ENCODE assay signal across 9 cellular contexts in genomic region chr4:38967260-38968095, GRCh38.
DNase-seq lines count a peak whose midpoint lies in the region; ATAC-seq, FAIRE-seq and TF ChIP-seq lines count a peak whose summit lies in the region.
"Had no signal": no experiment of that assay in that cellular context is flagged by ENCODE, and none has a peak within 500 bp of the region (broad histone marks: within the 10 kb centered on the region; RNA-seq: fewer than 3 reads in every experiment).

No MANE protein-coding gene starts in this region.

- ATAC-seq in Right ventricle myocardium superior (ENCODE audit: poor library complexity) (peak; percentile 58), GM18861 (IDR thresholded peaks at IDR 0.05; ENCODE audit: unreplicated experiment) (no peak)
- no peak for ATAC-seq in activated naive CD8-positive, alpha-beta T cell treated with anti-CD3 and anti-CD28 coated beads, Interleukin-2, amount 50 U/mL, for 24 hours
- no peak for ATAC-seq in stimulated activated memory B cell treated with anti-CD40 and anti-IgM and Interleukin-4, amounts not matched to agents 10 μg/mL and 1 μg/mL and 100 μg/mL, for 72 hours

- H3K9me1 ChIP-seq in keratinocyte (ENCODE audit: control insufficient read depth, extremely low read depth, insufficient read depth, low read length) = no peaks in the 10 kb centered on the region

- TF ChIP-seq CTCF in right atrium auricular region (IDR thresholded peaks at IDR 0.05) (no peak), keratinocyte (optimal IDR thresholded peaks at IDR 0.05 in 1 of 3, IDR thresholded peaks at IDR 0.05 in 1 of 3, conservative IDR thresholded peaks at IDR 0.05 in 1 of 3; ENCODE audit: extremely low read depth in 1 of 3, insufficient read depth in 2 of 3, low read length in 3 of 3) (no peak), CD14-positive monocyte (IDR thresholded peaks at IDR 0.05) (no peak)

- H3K4me3 Mint-ChIP-seq in activated naive CD8-positive, alpha-beta T cell treated with anti-CD3 and anti-CD28 coated beads, Interleukin-2, amount 50 U/mL, for 24 hours = no peak overlapping the region
- no peak overlapping the region for H3K4me3 Mint-ChIP-seq in stimulated activated memory B cell treated with anti-CD40 and anti-IgM and Interleukin-4, amounts not matched to agents 10 μg/mL and 1 μg/mL and 100 μg/mL, for 72 hours
- H3K4me3 Mint-ChIP-seq in CD14-positive monocyte = no peak overlapping the region

- dilution Hi-C loops in keratinocyte (cut with MboI; ENCODE audit: extremely low pct_ligation_motif_present, low sequenced_read_pairs) = no loop called here

- no peak overlapping the region for H2AFZ ChIP-seq in keratinocyte (ENCODE audit: control insufficient read depth, low read length)

- no peaks in the 10 kb centered on the region for H3K36me3 ChIP-seq in right atrium auricular region
- no peaks in the 10 kb centered on the region for H3K36me3 ChIP-seq in keratinocyte (ENCODE audit: control insufficient read depth in 2 of 2, extremely low read depth in 1 of 2, insufficient read depth in 2 of 2, low read length in 2 of 2)

- H3K9me3 ChIP-seq in right atrium auricular region (no peaks in the 10 kb centered on the region), keratinocyte (ENCODE audit: control insufficient read depth, low read depth, low read length) (no peaks in the 10 kb centered on the region)

- no peaks in the 10 kb centered on the region for H3K27me3 Mint-ChIP-seq in activated naive CD8-positive, alpha-beta T cell treated with anti-CD3 and anti-CD28 coated beads, Interleukin-2, amount 50 U/mL, for 24 hours
- no peaks in the 10 kb centered on the region for H3K27me3 Mint-ChIP-seq in stimulated activated memory B cell treated with anti-CD40 and anti-IgM and Interleukin-4, amounts not matched to agents 10 μg/mL and 1 μg/mL and 100 μg/mL, for 72 hours
- no peaks in the 10 kb centered on the region for H3K27me3 Mint-ChIP-seq in CD14-positive monocyte (ENCODE audit: low read depth in 3 of 3)

- FAIRE-seq in keratinocyte (lab: Jason Lieb, UNC) = no peak

- H3K9ac ChIP-seq in keratinocyte (ENCODE audit: control insufficient read depth, extremely low read depth, insufficient read depth, low read length) = no peak overlapping the region

- H3K36me3 Mint-ChIP-seq in activated naive CD8-positive, alpha-beta T cell treated with anti-CD3 and anti-CD28 coated beads, Interleukin-2, amount 50 U/mL, for 24 hours (ENCODE audit: low read depth) = peaks cover 36% of the 10 kb centered on the region
- peaks cover 60% of the 10 kb centered on the region for H3K36me3 Mint-ChIP-seq in stimulated activated memory B cell treated with anti-CD40 and anti-IgM and Interleukin-4, amounts not matched to agents 10 μg/mL and 1 μg/mL and 100 μg/mL, for 72 hours
- peaks cover 0 to 3% of the 10 kb centered on the region in 2 donors for H3K36me3 Mint-ChIP-seq in CD14-positive monocyte

- peak overlapping the region; percentile 10 for H3K4me2 ChIP-seq in keratinocyte (ENCODE audit: control insufficient read depth, extremely low read depth, insufficient read depth, low read depth, low read length)

- intact Hi-C loops in Right ventricle myocardium superior (cut with DNase I) (no loop called here), CD14-positive monocyte (cut with micrococcal nuclease) (no loop called here)

- H3K4me1 ChIP-seq in right atrium auricular region (no peaks in the 10 kb centered on the region), keratinocyte (ENCODE audit: control insufficient read depth, extremely low read depth, insufficient read depth, low read length) (peaks cover 7% of the 10 kb centered on the region)

- peak overlapping the region in 1 of 2 donors; percentile 48 for H3K27ac ChIP-seq in right atrium auricular region
- H3K27ac ChIP-seq in keratinocyte (ENCODE audit: control insufficient read depth, insufficient read depth, low read length) = peak overlapping the region; percentile 56

- no peaks in the 10 kb centered on the region for H3K79me2 ChIP-seq in keratinocyte (ENCODE audit: control insufficient read depth, insufficient read depth, low read length)

- H3K27me3 ChIP-seq in right atrium auricular region (no peaks in the 10 kb centered on the region), keratinocyte (ENCODE audit: control insufficient read depth, extremely low read depth, insufficient read depth, low read length) (no peaks in the 10 kb centered on the region)

- H3K4me1 Mint-ChIP-seq in activated naive CD8-positive, alpha-beta T cell treated with anti-CD3 and anti-CD28 coated beads, Interleukin-2, amount 50 U/mL, for 24 hours = peaks cover 11% of the 10 kb centered on the region
- H3K4me1 Mint-ChIP-seq in stimulated activated memory B cell treated with anti-CD40 and anti-IgM and Interleukin-4, amounts not matched to agents 10 μg/mL and 1 μg/mL and 100 μg/mL, for 72 hours = no peaks in the 10 kb centered on the region
- no peaks in the 10 kb centered on the region for H3K4me1 Mint-ChIP-seq in CD14-positive monocyte

- DNase-seq in Right ventricle myocardium superior = no peak
- no peak for DNase-seq in right atrium auricular region (ENCODE audit: low spot score)
- no peak for DNase-seq in activated naive CD8-positive, alpha-beta T cell treated with anti-CD3 and anti-CD28 coated beads, Interleukin-2, amount 50 U/mL, for 24 hours
- no peak for DNase-seq in keratinocyte (ENCODE audit: low read depth, low spot score)
- DNase-seq in mesenteric fat pad (ENCODE audit: low spot score) = no peak
- DNase-seq in CD14-positive monocyte (ENCODE audit: low spot score) = no peak
- DNase-seq: NCI-H187 treated with DMSO at 0.1 percent for 48 hours had no signal

- H4K20me1 ChIP-seq in keratinocyte (ENCODE audit: control insufficient read depth, extremely low read depth, insufficient read depth, low read length) = no peaks in the 10 kb centered on the region

- H3K27ac Mint-ChIP-seq in activated naive CD8-positive, alpha-beta T cell treated with anti-CD3 and anti-CD28 coated beads, Interleukin-2, amount 50 U/mL, for 24 hours = peak overlapping the region; percentile 52
- no peak overlapping the region for H3K27ac Mint-ChIP-seq in stimulated activated memory B cell treated with anti-CD40 and anti-IgM and Interleukin-4, amounts not matched to agents 10 μg/mL and 1 μg/mL and 100 μg/mL, for 72 hours
- peak overlapping the region in 1 of 7 donors; percentile 15 for H3K27ac Mint-ChIP-seq in CD14-positive monocyte

- no peaks in the 10 kb centered on the region for H3K9me3 Mint-ChIP-seq in activated naive CD8-positive, alpha-beta T cell treated with anti-CD3 and anti-CD28 coated beads, Interleukin-2, amount 50 U/mL, for 24 hours
- H3K9me3 Mint-ChIP-seq in stimulated activated memory B cell treated with anti-CD40 and anti-IgM and Interleukin-4, amounts not matched to agents 10 μg/mL and 1 μg/mL and 100 μg/mL, for 72 hours = no peaks in the 10 kb centered on the region
- peaks cover 0 to 1% (median 0%) of the 10 kb centered on the region in 7 donors for H3K9me3 Mint-ChIP-seq in CD14-positive monocyte

- H3K4me3 ChIP-seq in right atrium auricular region (no peak overlapping the region), keratinocyte (ENCODE audit: control insufficient read depth in 2 of 3, extremely low read depth in 1 of 3, insufficient read depth in 2 of 3, low read depth in 1 of 3, low read length in 3 of 3) (no peak overlapping the region)
